ENCODE assay signal across 8 cellular contexts in genomic region chr10:8050561-8051108, GRCh38. TPM values are rescaled to one million over a fixed set of nuclear protein-coding genes. Genes with fewer than 3 reads are reported as not detected.
DNase-seq lines count a peak whose midpoint lies in the region; ATAC-seq, FAIRE-seq and TF ChIP-seq lines count a peak whose summit lies in the region.

No MANE protein-coding gene starts in this region.

- no peak for TF ChIP-seq RAD21 in HepG2 (CRISPR knock-in tag; IDR thresholded peaks at IDR 0.05)

- peak overlapping the region; percentile 73 for H3K4me2 ChIP-seq in HepG2 (ENCODE audit: low read depth, low read length)

- H3K9me3 Mint-ChIP-seq in activated naive CD4-positive, alpha-beta T cell treated with anti-CD3 and anti-CD28 coated beads, Interleukin-2, amount 10 ng/mL, durations not matched to agents 7 days and 5 days = no peaks in the 10 kb centered on the region

- no peaks in the 10 kb centered on the region for H3K36me3 ChIP-seq in HepG2 (replicated peaks in 1 of 2; ENCODE audit: control insufficient read depth in 1 of 2, insufficient read depth in 2 of 2, low read length in 2 of 2)
- no peaks in the 10 kb centered on the region for H3K36me3 ChIP-seq in tibial nerve

- H3K4me3 Mint-ChIP-seq in activated naive CD4-positive, alpha-beta T cell treated with anti-CD3 and anti-CD28 coated beads, Interleukin-2, amount 10 ng/mL, durations not matched to agents 7 days and 5 days = peak overlapping the region; percentile 52

- TF ChIP-seq EP300 in HepG2 (IDR thresholded peaks at IDR 0.05; ENCODE audit: low read depth in 2 of 2, low read length in 2 of 2) (peak in 1 of 2 experiments; percentile 57; a peak in 2 of 4 replicates), HepG2 (CRISPR knock-in tag; IDR thresholded peaks at IDR 0.05; ENCODE audit: borderline replicate concordance) (no peak), tibial nerve (IDR thresholded peaks at IDR 0.05) (no peak)

- H3K4me1 ChIP-seq in HepG2 (ENCODE audit: insufficient read depth, low read length) (peaks cover 17% of the 10 kb centered on the region), tibial nerve (peaks cover 0 to 79% (median 57%) of the 10 kb centered on the region in 4 donors)

- H3K4me1 Mint-ChIP-seq in activated naive CD4-positive, alpha-beta T cell treated with anti-CD3 and anti-CD28 coated beads, Interleukin-2, amount 10 ng/mL, durations not matched to agents 7 days and 5 days = peaks cover 49% of the 10 kb centered on the region

- H3K79me2 ChIP-seq in HepG2 (ENCODE audit: insufficient read depth, low read length) = no peaks in the 10 kb centered on the region

- H3K9me3 ChIP-seq in HepG2 (ENCODE audit: low read length) = no peaks in the 10 kb centered on the region
- no peaks in the 10 kb centered on the region for H3K9me3 ChIP-seq in tibial nerve

- H3K27ac ChIP-seq in HepG2 (ENCODE audit: extremely low read length, insufficient read depth, low read length) (peak overlapping the region; percentile 5), tibial nerve (no peak overlapping the region)

- H3K27me3 Mint-ChIP-seq in activated naive CD4-positive, alpha-beta T cell treated with anti-CD3 and anti-CD28 coated beads, Interleukin-2, amount 10 ng/mL, durations not matched to agents 7 days and 5 days = peaks cover 87% of the 10 kb centered on the region

- intact Hi-C loops in HepG2 (cut with micrococcal nuclease; ENCODE audit: unreplicated experiment) = no loop called here

- DNase-seq in activated naive CD4-positive, alpha-beta T cell treated with anti-CD3 and anti-CD28 coated beads, Interleukin-2, amount 10 ng/mL, durations not matched to agents 7 days and 5 days = no peak
- DNase-seq in activated naive CD4-positive, alpha-beta T cell (lab: John Stamatoyannopoulos, UW) = no peak
- DNase-seq in amniotic epithelial cell (ENCODE audit: low read depth) (peak; percentile 33), HepG2 (ENCODE audit: low spot score) (peak; percentile 93), tibial nerve (ENCODE audit: low spot score in 2 of 2) (no peak), DMS79 (lab: John Stamatoyannopoulos, UW) (no peak), superior temporal gyrus (ENCODE audit: extremely low spot score) (no peak), dedifferentiated amniotic fluid mesenchymal stem cell (ENCODE audit: extremely low spot score) (no peak)

- no CpG with 5 or more reads among the region's 59 CpGs for WGBS in HepG2 (ENCODE audit: low lambda C conversion rate)
- WGBS in tibial nerve, 2 donors = 2 to 3% methylated on average over 23 to 26 of the region's 59 CpGs

- H3K27ac Mint-ChIP-seq in activated naive CD4-positive, alpha-beta T cell treated with anti-CD3 and anti-CD28 coated beads, Interleukin-2, amount 10 ng/mL, durations not matched to agents 7 days and 5 days = peak overlapping the region; percentile 75

- no peak overlapping the region for H3K9ac ChIP-seq in HepG2 (ENCODE audit: insufficient read depth, low read depth, low read length)

- no peak overlapping the region for H2AFZ ChIP-seq in HepG2 (ENCODE audit: low read length)

- peaks cover 8% of the 10 kb centered on the region for H3K36me3 Mint-ChIP-seq in activated naive CD4-positive, alpha-beta T cell treated with anti-CD3 and anti-CD28 coated beads, Interleukin-2, amount 10 ng/mL, durations not matched to agents 7 days and 5 days

- CTCF ChIA-PET in activated naive CD4-positive, alpha-beta T cell treated with anti-CD3 and anti-CD28 coated beads, Interleukin-2, amount 10 ng/mL, durations not matched to agents 7 days and 5 days (lab: Charles Lee) = interaction anchor here (1.3 kb wide), 1 partner anchor 525 kb away, joined by 4 read pairs; no protein-coding TSS in a partner anchor
- CTCF ChIA-PET in HepG2 (lab: Yijun Ruan, JAX; ENCODE audit: low intra/inter-chr PET ratio, low total read pairs) = no interaction called here

- TF ChIP-seq POLR2A in HepG2 (IDR thresholded peaks at IDR 0.05; ENCODE audit: insufficient read depth in 1 of 2, low read depth in 2 of 2, low read length in 2 of 2) (no peak), tibial nerve (IDR thresholded peaks at IDR 0.05) (no peak)

- POLR2A ChIA-PET in HepG2 (lab: Yijun Ruan, JAX) = no interaction called here

- peaks cover 21 to 80% of the 10 kb centered on the region in 2 experiments for H3K27me3 ChIP-seq in HepG2 (ENCODE audit: control insufficient read depth in 1 of 2, insufficient read depth in 2 of 2, low read length in 2 of 2)
- H3K27me3 ChIP-seq in tibial nerve = peaks cover 5 to 100% of the 10 kb centered on the region in 2 donors

- peak; percentile 90 for ATAC-seq in HepG2

- no TSS peak for BruUV-seq in HepG2 (replicated peaks; lab: Mats Ljungman, UMichigan)

- H4K20me1 ChIP-seq in HepG2 (ENCODE audit: insufficient read depth, low read length) = peaks cover 32% of the 10 kb centered on the region; the same call in 1 of the 2 replicates

- in situ Hi-C loops in HepG2 (cut with HindIII; ENCODE audit: extremely low pct_ligation_motif_present, low pct_unique_long_range_greater_than_20kb) = no loop called here

- FAIRE-seq in HepG2 (lab: Jason Lieb, UNC) = no peak

- TF ChIP-seq CTCF in HepG2 (CRISPR knock-in tag; IDR thresholded peaks at IDR 0.05) (no peak), tibial nerve (IDR thresholded peaks at IDR 0.05) (no peak)

- H3K4me3 ChIP-seq in HepG2 (replicated peaks in 1 of 3; ENCODE audit: insufficient read depth in 1 of 3, low read depth in 2 of 3, low read length in 3 of 3) (peak overlapping the region; percentile 53 to 63 (median 57)), tibial nerve (peak overlapping the region; percentile 16 to 48 (median 33))

TF ChIP-seq in HepG2, 621 proteins besides CTCF, POLR2A, EP300 and RAD21 (continues in another document):
- TF ChIP-seq ZNF430 (CRISPR knock-in tag; IDR thresholded peaks at IDR 0.05) (peak; percentile 87; the same call in 1 of the 2 replicates), ZNF17 (CRISPR knock-in tag; IDR thresholded peaks at IDR 0.05) (no peak), ZNF766 (CRISPR knock-in tag; IDR thresholded peaks at IDR 0.05; ENCODE audit: borderline replicate concordance) (0 out of 2 replicates have a peak, but pooled peaks have one; percentile 56), ZNF776 (CRISPR knock-in tag; IDR thresholded peaks at IDR 0.05) (no peak), ZSCAN9 (CRISPR knock-in tag; IDR thresholded peaks at IDR 0.05; ENCODE audit: borderline replicate concordance) (peak; percentile 29; the same call in 1 of the 2 replicates), ZNF503 (CRISPR knock-in tag; IDR thresholded peaks at IDR 0.05) (peak; percentile 97), MAFK (conservative IDR thresholded peaks at IDR 0.05 in 1 of 2, IDR thresholded peaks at IDR 0.05 in 1 of 2; ENCODE audit: low read length in 2 of 2) (peak in 1 of 2 experiments; percentile 8; a peak in 1 of 4 replicates)
- TF ChIP-seq, protein P1, sequence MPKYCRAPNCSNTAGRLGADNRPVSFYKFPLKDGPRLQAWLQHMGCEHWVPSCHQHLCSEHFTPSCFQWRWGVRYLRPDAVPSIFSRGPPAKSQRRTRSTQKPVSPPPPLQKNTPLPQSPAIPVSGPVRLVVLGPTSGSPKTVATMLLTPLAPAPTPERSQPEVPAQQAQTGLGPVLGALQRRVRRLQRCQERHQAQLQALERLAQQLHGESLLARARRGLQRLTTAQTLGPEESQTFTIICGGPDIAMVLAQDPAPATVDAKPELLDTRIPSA (CRISPR knock-in tag; IDR thresholded peaks at IDR 0.05; ENCODE audit: borderline replicate concordance) = no peak

RNA-seq across cellular contexts. Expression of gene GATA3, which starts 3.9 kb away (rescaled TPM):
- total RNA-seq in HepG2 (2016; rRNA removed; fragmentation: Illumina TruSeq; extraction: Trizol) (not detected in 2 replicates), tibial nerve (under 1 TPM in 1 of 4 donors, not detected in 3; 0.60 TPM)
- not detected in 2 replicates for total RNA-seq in HepG2 (2016; cell fraction: cytosol; rRNA removed; fragmentation: Illumina TruSeq; extraction: Trizol; ENCODE audit: low read depth)
- total RNA-seq in HepG2 (2016; cell fraction: insoluble cytoplasmic fraction; rRNA removed; fragmentation: Illumina TruSeq; extraction: Trizol) = not detected in 2 replicates
- total RNA-seq in HepG2 (2016; cell fraction: membrane; rRNA removed; fragmentation: Illumina TruSeq; extraction: Trizol) = not detected in 2 replicates
- total RNA-seq in HepG2 (2016; cell fraction: nucleus; rRNA removed; fragmentation: Illumina TruSeq; extraction: Trizol) = not detected in 2 replicates
- polyA plus RNA-seq in HepG2 (2011; rRNA removed) = not detected in 2 replicates
- polyA plus RNA-seq in HepG2 (2011; cell fraction: cytosol; rRNA removed) = not detected in 2 replicates
- not detected in 2 replicates for polyA plus RNA-seq in HepG2 (2011; cell fraction: nucleus; rRNA removed)
- polyA plus RNA-seq in HepG2 (2012) = not detected in 2 replicates
- not detected in 2 replicates for polyA plus RNA-seq in HepG2 (2016; cell fraction: cytosol; fragmentation: Illumina TruSeq; extraction: Trizol; ENCODE audit: low read depth)
- not detected in 2 replicates for polyA plus RNA-seq in HepG2 (2016; cell fraction: insoluble cytoplasmic fraction; fragmentation: Illumina TruSeq; extraction: Trizol; ENCODE audit: low read depth)
- polyA plus RNA-seq in HepG2 (2016; cell fraction: membrane; fragmentation: Illumina TruSeq; extraction: Trizol; ENCODE audit: low read depth) = not detected in 2 replicates
- not detected in 2 replicates for polyA plus RNA-seq in HepG2 (2016; cell fraction: nucleus; fragmentation: Illumina TruSeq; extraction: Trizol; ENCODE audit: insufficient read depth, low read depth)
- not detected in 2 replicates for polyA minus RNA-seq in HepG2 (2011; rRNA and poly(A)+ RNA removed; ENCODE audit: low replicate concordance)
- not detected in 2 replicates for polyA minus RNA-seq in HepG2 (2011; cell fraction: cytosol; rRNA and poly(A)+ RNA removed)
- polyA minus RNA-seq in HepG2 (2011; cell fraction: nucleus; rRNA and poly(A)+ RNA removed) = not detected in 2 replicates

Comparison
In these comparisons a context has a peak if more than half of its experiments do, and no peak if none do; other contexts are left out.
1. DNase-seq: peak in amniotic epithelial cell (single experiment) and HepG2 (single experiment); none in activated naive CD4-positive, alpha-beta T cell treated with anti-CD3 and anti-CD28 coated beads, Interleukin-2, amount 10 ng/mL, durations not matched to agents 7 days and 5 days (single experiment), activated naive CD4-positive, alpha-beta T cell (0 of 4), tibial nerve (0 of 2), DMS79 (single experiment), superior temporal gyrus (single experiment) and dedifferentiated amniotic fluid mesenchymal stem cell (single experiment).